8 cellular contexts compared by ENCODE assay signal in genomic region chr12:89051065-89051677, GRCh38.
DNase-seq lines count a peak whose midpoint lies in the region; ATAC-seq and TF ChIP-seq lines count a peak whose summit lies in the region.

No MANE protein-coding gene starts in this region.

- H3K36me3 ChIP-seq in brain microvascular endothelial cell (replicated peaks): no peaks in the 10 kb centered on the region

- H3K27ac ChIP-seq in brain microvascular endothelial cell: no peak overlapping the region

- in situ Hi-C loops in brain microvascular endothelial cell (cut with HindIII; ENCODE audit: low pct_ligation_motif_present, low sequenced_read_pairs): loop anchor here (10.0 kb wide), 1 partner anchor 414 kb away; no protein-coding TSS in a partner anchor

- no peak overlapping the region for H3K4me3 Mint-ChIP-seq in immature natural killer cell

- H3K4me3 ChIP-seq in brain microvascular endothelial cell (ENCODE audit: low read depth, low read length): no peak overlapping the region

- peaks cover 0 to 6% (median 5%) of the 10 kb centered on the region in 3 donors for H3K36me3 Mint-ChIP-seq in immature natural killer cell

- peaks cover 0 to 3% (median 2%) of the 10 kb centered on the region in 3 donors for H3K27me3 Mint-ChIP-seq in immature natural killer cell (ENCODE audit: low read depth in 3 of 3)

- DNase-seq in DMS114 treated with DMSO at 0.1 percent for 48 hours (lab: John Stamatoyannopoulos, UW; ENCODE audit: unreplicated experiment) (peak; percentile 71), NCI-H748 (lab: John Stamatoyannopoulos, UW; ENCODE audit: unreplicated experiment) (peak; percentile 50), brain microvascular endothelial cell (peak; percentile 70), immature natural killer cell (peak; percentile 41 to 58 (median 55)), superior temporal gyrus (ENCODE audit: extremely low spot score) (peak; percentile 85), NK-92 (lab: John Stamatoyannopoulos, UW; ENCODE audit: unreplicated experiment) (no peak)

- no peaks in the 10 kb centered on the region for H3K4me1 Mint-ChIP-seq in immature natural killer cell

- peaks cover 0 to 8% (median 0%) of the 10 kb centered on the region in 6 donors for H3K9me3 Mint-ChIP-seq in immature natural killer cell

- ATAC-seq in GM19043 (IDR thresholded peaks at IDR 0.05; ENCODE audit: low read depth, unreplicated experiment) (peak; percentile 69), HG03460 (IDR thresholded peaks at IDR 0.05; ENCODE audit: unreplicated experiment) (peak; percentile 87)

- H3K27ac Mint-ChIP-seq in immature natural killer cell: no peak overlapping the region

- TF ChIP-seq CTCF in brain microvascular endothelial cell (IDR thresholded peaks at IDR 0.05; ENCODE audit: low read depth, low read length, missing control alignments): peak; percentile 81

- no peaks in the 10 kb centered on the region for H3K27me3 ChIP-seq in brain microvascular endothelial cell (replicated peaks)
